ENCODE assay signal across 1 cellular context in the genomic region with DNA sequence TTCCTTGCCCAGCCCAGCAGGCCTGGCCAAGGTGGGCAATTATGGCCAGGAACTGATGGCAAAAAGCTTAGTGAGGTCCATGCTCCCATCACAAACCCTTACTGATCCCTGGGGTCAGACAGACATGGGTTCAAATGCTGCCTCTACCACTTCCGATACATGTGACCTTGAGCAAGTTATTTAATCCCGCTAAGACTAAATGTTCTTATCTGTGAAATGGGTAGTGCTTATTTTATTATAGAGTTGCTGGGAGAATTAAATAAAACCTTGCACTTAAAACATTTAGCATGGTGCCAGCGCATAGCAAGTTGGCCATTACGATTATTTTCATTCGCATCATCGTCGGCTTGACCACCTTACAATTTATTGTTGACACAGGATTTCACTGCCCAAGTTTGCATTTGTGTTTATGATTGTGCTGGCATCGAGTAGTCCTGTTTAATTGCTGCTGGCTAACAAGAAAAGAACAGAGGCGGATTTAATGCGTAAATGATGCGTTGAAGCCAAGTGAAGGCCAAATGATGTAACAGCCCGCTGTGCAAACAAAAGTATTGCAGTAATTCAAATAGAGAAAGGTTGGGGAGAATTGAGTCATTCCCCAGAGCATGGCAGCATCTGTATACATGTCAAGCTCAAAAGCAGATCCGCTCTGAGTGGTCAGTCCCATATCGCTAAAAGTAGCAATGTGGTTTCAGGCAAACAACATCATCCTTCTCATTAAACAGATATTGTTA.
TF ChIP-seq lines count a peak whose summit lies in the region.

No MANE protein-coding gene starts in this region.

TF ChIP-seq in HEK293, 187 proteins besides CTCF, POLR2A, EP300 and RAD21 (continued from another document and continues in another):
- TF ChIP-seq, protein P1, sequence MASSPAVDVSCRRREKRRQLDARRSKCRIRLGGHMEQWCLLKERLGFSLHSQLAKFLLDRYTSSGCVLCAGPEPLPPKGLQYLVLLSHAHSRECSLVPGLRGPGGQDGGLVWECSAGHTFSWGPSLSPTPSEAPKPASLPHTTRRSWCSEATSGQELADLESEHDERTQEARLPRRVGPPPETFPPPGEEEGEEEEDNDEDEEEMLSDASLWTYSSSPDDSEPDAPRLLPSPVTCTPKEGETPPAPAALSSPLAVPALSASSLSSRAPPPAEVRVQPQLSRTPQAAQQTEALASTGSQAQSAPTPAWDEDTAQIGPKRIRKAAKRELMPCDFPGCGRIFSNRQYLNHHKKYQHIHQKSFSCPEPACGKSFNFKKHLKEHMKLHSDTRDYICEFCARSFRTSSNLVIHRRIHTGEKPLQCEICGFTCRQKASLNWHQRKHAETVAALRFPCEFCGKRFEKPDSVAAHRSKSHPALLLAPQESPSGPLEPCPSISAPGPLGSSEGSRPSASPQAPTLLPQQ (tag by site-specific recombination; IDR thresholded peaks at IDR 0.05), result peak; percentile 74
- TF ChIP-seq ZSCAN30 (tag by site-specific recombination; IDR thresholded peaks at IDR 0.05) (peak; percentile 70; the same call in 1 of the 2 replicates), GLIS1 (tag by site-specific recombination; IDR thresholded peaks at IDR 0.05) (no peak), ZNF24 (tag by site-specific recombination; IDR thresholded peaks at IDR 0.05) (peak; percentile 91), YY1 (tag by site-specific recombination; IDR thresholded peaks at IDR 0.05) (no peak), SP7 (tag by site-specific recombination; IDR thresholded peaks at IDR 0.05) (peak; percentile 86), ZNF223 (tag by site-specific recombination; IDR thresholded peaks at IDR 0.05) (no peak), IKZF3 (tag by site-specific recombination; IDR thresholded peaks at IDR 0.05) (no peak; the same call in 1 of the 2 replicates), ZNF843 (tag by site-specific recombination; IDR thresholded peaks at IDR 0.05) (peak; percentile 79), ZBTB17 (tag by site-specific recombination; IDR thresholded peaks at IDR 0.05) (peak; percentile 71), ZBTB20 (tag by site-specific recombination; IDR thresholded peaks at IDR 0.05) (peak; percentile 81), ZEB2 (tag by site-specific recombination; IDR thresholded peaks at IDR 0.05) (peak; percentile 97), ZNF184 (tag by site-specific recombination; IDR thresholded peaks at IDR 0.05) (peak; percentile 27; the same call in 1 of the 2 replicates), ZNF558 (tag by site-specific recombination; IDR thresholded peaks at IDR 0.05) (peak; percentile 75; the same call in 1 of the 2 replicates), KLF16 (tag by site-specific recombination; IDR thresholded peaks at IDR 0.05) (no peak), ZNF629 (tag by site-specific recombination; IDR thresholded peaks at IDR 0.05) (peak; percentile 95), KLF1 (tag by site-specific recombination; IDR thresholded peaks at IDR 0.05) (no peak), TCF7L2 (IDR thresholded peaks at IDR 0.05; ENCODE audit: borderline replicate concordance, low read depth, low read length) (no peak), BCL11A (tag by site-specific recombination; IDR thresholded peaks at IDR 0.05; ENCODE audit: low read depth) (0 out of 2 replicates have a peak, but pooled peaks have one; percentile 16), OSR2 (tag by site-specific recombination; IDR thresholded peaks at IDR 0.05) (peak; percentile 93), ZBTB48 (tag by site-specific recombination; IDR thresholded peaks at IDR 0.05) (no peak), ZFHX2 (tag by site-specific recombination; conservative IDR thresholded peaks at IDR 0.05) (peak; percentile 44; the same call in 1 of the 2 replicates), FEZF1 (tag by site-specific recombination; IDR thresholded peaks at IDR 0.05) (peak; percentile 91), SP3 (tag by site-specific recombination; IDR thresholded peaks at IDR 0.05) (no peak), HOXC10 (CRISPR knock-in tag; IDR thresholded peaks at IDR 0.05) (no peak), ZNF501 (tag by site-specific recombination; IDR thresholded peaks at IDR 0.05) (no peak), ZNF76 (tag by site-specific recombination; IDR thresholded peaks at IDR 0.05; ENCODE audit: borderline replicate concordance, low read depth) (no peak), ZFP69B (tag by site-specific recombination; IDR thresholded peaks at IDR 0.05) (peak; percentile 86)
- TF ChIP-seq, protein P2, sequence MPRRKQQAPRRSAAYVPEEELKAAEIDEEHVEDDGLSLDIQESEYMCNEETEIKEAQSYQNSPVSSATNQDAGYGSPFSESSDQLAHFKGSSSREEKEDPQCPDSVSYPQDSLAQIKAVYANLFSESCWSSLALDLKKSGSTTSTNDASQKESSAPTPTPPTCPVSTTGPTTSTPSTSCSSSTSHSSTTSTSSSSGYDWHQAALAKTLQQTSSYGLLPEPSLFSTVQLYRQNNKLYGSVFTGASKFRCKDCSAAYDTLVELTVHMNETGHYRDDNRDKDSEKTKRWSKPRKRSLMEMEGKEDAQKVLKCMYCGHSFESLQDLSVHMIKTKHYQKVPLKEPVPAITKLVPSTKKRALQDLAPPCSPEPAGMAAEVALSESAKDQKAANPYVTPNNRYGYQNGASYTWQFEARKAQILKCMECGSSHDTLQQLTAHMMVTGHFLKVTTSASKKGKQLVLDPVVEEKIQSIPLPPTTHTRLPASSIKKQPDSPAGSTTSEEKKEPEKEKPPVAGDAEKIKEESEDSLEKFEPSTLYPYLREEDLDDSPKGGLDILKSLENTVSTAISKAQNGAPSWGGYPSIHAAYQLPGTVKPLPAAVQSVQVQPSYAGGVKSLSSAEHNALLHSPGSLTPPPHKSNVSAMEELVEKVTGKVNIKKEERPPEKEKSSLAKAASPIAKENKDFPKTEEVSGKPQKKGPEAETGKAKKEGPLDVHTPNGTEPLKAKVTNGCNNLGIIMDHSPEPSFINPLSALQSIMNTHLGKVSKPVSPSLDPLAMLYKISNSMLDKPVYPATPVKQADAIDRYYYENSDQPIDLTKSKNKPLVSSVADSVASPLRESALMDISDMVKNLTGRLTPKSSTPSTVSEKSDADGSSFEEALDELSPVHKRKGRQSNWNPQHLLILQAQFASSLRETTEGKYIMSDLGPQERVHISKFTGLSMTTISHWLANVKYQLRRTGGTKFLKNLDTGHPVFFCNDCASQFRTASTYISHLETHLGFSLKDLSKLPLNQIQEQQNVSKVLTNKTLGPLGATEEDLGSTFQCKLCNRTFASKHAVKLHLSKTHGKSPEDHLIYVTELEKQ (tag by site-specific recombination; IDR thresholded peaks at IDR 0.05; ENCODE audit: borderline replicate concordance), result peak; percentile 82
- TF ChIP-seq, protein P3, sequence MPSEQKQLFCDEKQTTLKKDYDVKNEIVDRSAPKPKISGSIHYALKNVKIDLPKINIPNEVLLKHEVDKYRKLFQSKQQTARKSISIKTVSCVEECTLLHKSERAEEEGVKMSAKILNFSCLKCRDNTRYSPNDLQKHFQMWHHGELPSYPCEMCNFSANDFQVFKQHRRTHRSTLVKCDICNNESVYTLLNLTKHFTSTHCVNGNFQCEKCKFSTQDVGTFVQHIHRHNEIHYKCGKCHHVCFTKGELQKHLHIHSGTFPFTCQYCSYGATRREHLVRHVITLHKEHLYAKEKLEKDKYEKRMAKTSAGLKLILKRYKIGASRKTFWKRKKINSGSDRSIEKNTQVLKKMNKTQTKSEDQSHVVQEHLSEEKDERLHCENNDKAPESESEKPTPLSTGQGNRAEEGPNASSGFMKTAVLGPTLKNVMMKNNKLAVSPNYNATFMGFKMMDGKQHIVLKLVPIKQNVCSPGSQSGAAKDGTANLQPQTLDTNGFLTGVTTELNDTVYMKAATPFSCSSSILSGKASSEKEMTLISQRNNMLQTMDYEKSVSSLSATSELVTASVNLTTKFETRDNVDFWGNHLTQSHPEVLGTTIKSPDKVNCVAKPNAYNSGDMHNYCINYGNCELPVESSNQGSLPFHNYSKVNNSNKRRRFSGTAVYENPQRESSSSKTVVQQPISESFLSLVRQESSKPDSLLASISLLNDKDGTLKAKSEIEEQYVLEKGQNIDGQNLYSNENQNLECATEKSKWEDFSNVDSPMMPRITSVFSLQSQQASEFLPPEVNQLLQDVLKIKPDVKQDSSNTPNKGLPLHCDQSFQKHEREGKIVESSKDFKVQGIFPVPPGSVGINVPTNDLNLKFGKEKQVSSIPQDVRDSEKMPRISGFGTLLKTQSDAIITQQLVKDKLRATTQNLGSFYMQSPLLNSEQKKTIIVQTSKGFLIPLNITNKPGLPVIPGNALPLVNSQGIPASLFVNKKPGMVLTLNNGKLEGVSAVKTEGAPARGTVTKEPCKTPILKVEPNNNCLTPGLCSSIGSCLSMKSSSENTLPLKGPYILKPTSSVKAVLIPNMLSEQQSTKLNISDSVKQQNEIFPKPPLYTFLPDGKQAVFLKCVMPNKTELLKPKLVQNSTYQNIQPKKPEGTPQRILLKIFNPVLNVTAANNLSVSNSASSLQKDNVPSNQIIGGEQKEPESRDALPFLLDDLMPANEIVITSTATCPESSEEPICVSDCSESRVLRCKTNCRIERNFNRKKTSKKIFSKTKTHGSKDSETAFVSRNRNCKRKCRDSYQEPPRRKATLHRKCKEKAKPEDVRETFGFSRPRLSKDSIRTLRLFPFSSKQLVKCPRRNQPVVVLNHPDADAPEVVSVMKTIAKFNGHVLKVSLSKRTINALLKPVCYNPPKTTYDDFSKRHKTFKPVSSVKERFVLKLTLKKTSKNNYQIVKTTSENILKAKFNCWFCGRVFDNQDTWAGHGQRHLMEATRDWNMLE (tag by site-specific recombination; conservative IDR thresholded peaks at IDR 0.05; ENCODE audit: low read depth), result no peak
- TF ChIP-seq, protein P4, sequence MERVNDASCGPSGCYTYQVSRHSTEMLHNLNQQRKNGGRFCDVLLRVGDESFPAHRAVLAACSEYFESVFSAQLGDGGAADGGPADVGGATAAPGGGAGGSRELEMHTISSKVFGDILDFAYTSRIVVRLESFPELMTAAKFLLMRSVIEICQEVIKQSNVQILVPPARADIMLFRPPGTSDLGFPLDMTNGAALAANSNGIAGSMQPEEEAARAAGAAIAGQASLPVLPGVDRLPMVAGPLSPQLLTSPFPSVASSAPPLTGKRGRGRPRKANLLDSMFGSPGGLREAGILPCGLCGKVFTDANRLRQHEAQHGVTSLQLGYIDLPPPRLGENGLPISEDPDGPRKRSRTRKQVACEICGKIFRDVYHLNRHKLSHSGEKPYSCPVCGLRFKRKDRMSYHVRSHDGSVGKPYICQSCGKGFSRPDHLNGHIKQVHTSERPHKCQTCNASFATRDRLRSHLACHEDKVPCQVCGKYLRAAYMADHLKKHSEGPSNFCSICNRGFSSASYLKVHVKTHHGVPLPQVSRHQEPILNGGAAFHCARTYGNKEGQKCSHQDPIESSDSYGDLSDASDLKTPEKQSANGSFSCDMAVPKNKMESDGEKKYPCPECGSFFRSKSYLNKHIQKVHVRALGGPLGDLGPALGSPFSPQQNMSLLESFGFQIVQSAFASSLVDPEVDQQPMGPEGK (tag by site-specific recombination; IDR thresholded peaks at IDR 0.05), result 0 out of 2 replicates have a peak, but pooled peaks have one; percentile 21
- TF ChIP-seq, protein P5, sequence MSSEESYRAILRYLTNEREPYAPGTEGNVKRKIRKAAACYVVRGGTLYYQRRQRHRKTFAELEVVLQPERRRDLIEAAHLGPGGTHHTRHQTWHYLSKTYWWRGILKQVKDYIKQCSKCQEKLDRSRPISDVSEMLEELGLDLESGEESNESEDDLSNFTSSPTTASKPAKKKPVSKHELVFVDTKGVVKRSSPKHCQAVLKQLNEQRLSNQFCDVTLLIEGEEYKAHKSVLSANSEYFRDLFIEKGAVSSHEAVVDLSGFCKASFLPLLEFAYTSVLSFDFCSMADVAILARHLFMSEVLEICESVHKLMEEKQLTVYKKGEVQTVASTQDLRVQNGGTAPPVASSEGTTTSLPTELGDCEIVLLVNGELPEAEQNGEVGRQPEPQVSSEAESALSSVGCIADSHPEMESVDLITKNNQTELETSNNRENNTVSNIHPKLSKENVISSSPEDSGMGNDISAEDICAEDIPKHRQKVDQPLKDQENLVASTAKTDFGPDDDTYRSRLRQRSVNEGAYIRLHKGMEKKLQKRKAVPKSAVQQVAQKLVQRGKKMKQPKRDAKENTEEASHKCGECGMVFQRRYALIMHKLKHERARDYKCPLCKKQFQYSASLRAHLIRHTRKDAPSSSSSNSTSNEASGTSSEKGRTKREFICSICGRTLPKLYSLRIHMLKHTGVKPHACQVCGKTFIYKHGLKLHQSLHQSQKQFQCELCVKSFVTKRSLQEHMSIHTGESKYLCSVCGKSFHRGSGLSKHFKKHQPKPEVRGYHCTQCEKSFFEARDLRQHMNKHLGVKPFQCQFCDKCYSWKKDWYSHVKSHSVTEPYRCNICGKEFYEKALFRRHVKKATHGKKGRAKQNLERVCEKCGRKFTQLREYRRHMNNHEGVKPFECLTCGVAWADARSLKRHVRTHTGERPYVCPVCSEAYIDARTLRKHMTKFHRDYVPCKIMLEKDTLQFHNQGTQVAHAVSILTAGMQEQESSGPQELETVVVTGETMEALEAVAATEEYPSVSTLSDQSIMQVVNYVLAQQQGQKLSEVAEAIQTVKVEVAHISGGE (tag by site-specific recombination; conservative IDR thresholded peaks at IDR 0.05; ENCODE audit: low read depth), result no peak
- TF ChIP-seq, protein P6, sequence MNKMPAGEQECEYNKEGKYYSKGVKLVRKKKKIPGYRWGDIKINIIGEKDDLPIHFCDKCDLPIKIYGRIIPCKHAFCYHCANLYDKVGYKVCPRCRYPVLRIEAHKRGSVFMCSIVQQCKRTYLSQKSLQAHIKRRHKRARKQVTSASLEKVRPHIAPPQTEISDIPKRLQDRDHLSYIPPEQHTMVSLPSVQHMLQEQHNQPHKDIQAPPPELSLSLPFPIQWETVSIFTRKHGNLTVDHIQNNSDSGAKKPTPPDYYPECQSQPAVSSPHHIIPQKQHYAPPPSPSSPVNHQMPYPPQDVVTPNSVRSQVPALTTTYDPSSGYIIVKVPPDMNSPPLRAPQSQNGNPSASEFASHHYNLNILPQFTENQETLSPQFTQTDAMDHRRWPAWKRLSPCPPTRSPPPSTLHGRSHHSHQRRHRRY (tag by site-specific recombination; IDR thresholded peaks at IDR 0.05), result no peak
- TF ChIP-seq, protein P7, sequence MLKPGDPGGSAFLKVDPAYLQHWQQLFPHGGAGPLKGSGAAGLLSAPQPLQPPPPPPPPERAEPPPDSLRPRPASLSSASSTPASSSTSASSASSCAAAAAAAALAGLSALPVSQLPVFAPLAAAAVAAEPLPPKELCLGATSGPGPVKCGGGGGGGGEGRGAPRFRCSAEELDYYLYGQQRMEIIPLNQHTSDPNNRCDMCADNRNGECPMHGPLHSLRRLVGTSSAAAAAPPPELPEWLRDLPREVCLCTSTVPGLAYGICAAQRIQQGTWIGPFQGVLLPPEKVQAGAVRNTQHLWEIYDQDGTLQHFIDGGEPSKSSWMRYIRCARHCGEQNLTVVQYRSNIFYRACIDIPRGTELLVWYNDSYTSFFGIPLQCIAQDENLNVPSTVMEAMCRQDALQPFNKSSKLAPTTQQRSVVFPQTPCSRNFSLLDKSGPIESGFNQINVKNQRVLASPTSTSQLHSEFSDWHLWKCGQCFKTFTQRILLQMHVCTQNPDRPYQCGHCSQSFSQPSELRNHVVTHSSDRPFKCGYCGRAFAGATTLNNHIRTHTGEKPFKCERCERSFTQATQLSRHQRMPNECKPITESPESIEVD (tag by site-specific recombination; IDR thresholded peaks at IDR 0.05), result peak; percentile 80
